Comparison of ENCODE assay signal across 8 cellular contexts in the genomic region with DNA sequence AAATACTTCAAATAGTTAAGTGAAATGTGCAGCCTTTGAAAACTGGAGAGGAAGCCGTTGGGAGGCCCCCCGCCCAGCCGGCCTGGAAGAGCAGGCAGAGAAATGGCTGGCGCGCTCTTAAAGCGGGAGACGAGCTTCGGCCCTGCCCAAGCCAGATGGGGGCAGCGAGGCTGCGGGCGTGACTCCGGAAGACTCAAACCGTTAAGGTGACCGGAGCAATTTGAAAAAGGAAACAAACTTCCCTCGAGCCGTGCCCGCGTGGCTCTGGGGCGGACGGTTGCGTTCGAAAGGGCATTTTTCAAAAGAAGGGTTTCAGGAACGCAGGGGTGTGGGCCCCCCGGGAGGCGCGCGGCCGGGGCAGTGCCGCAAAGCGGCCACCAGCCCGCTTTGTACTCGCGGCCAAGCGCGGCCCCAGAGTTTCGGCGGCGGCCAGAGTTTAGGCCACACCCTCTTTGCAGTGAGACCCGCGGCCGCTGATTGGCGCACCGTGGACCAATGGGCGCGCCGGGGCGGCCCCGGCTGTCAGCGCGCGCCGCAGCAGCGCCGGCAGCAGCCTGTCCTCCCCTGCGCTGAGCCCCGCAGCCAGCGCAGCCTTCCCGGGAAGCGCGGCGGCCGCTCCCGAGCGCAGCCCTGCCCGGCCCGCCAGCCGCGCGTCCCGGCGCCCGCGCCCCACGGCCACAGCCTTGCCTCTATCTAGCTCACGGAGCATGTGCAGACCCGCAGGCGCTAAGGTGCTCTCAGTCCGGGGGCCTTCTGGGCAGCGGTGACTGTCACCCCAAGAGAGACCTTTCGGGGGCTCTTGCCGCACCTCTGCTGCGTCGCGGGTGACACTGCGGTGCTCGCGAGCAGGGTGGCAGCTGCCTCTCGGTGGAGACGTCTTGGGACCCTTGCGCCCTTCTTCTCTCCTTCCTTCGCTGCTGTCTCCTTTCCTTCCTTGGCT. TPM values are rescaled to one million over a fixed set of nuclear protein-coding genes. Genes with fewer than 3 reads are reported as not detected.
DNase-seq lines count a peak whose midpoint lies in the region; ATAC-seq and TF ChIP-seq lines count a peak whose summit lies in the region.

NAV2 (plus strand) TSS at position 557 of the 940 bp plus-strand sequence. CDS start 859 bp downstream, outside the sequence.

- H3K36me3 ChIP-seq in gastrocnemius medialis: no peaks in the 10 kb centered on the region

- peak; percentile 79 to 89 for DNase-seq in NCI-H1930 (lab: John Stamatoyannopoulos, UW)
- DNase-seq in UCSD-AML1 (lab: John Stamatoyannopoulos, UW; ENCODE audit: unreplicated experiment): peak; percentile 82
- peak; percentile 58 for DNase-seq in brain pericyte (ENCODE audit: low read depth, low spot score)
- peak; percentile 88 to 92 for DNase-seq in gastrocnemius medialis
- no peak for DNase-seq in Kasumi-1 (lab: John Stamatoyannopoulos, UW)

- ATAC-seq in GM18511 (IDR thresholded peaks at IDR 0.05; ENCODE audit: unreplicated experiment) (peak; percentile 98), HG02970 (IDR thresholded peaks at IDR 0.05; ENCODE audit: low FRiP score, unreplicated experiment) (peak; percentile 99), gastrocnemius medialis (peak; percentile 91 to 92)

- H3K27ac ChIP-seq in gastrocnemius medialis: peak within 1 kb of the TSS; percentile 83 to 92 (median 90)

- peaks cover 12 to 25% of the 10 kb centered on the region in 2 donors for H3K4me1 ChIP-seq in gastrocnemius medialis

- H3K4me3 ChIP-seq in iPS-11a (ENCODE audit: low read depth, low read length) (peak within 1 kb of the TSS; percentile 44), gastrocnemius medialis (peak within 1 kb of the TSS; percentile 64 to 92 (median 76))

- intact Hi-C loops in gastrocnemius medialis (cut with DNase I; ENCODE audit: low total_unique reads): loop anchor here (5.0 to 10.0 kb wide), 3 partner anchors 35 to 1318 kb away; partner anchors contain the start of gene LDHA

- peaks cover 19 to 28% (median 22%) of the 10 kb centered on the region in 3 donors for H3K27me3 ChIP-seq in gastrocnemius medialis

- peak in 2 of 5 experiments; percentile 20 to 32 for TF ChIP-seq CTCF in gastrocnemius medialis (IDR thresholded peaks at IDR 0.05 in 4 of 5, conservative IDR thresholded peaks at IDR 0.05 in 1 of 5)

- no peaks in the 10 kb centered on the region for H3K9me3 ChIP-seq in gastrocnemius medialis

- TF ChIP-seq POLR2A in gastrocnemius medialis (IDR thresholded peaks at IDR 0.05): peak; percentile 92 to 98

- in situ Hi-C loops in gastrocnemius medialis (cut with MboI; ENCODE audit: low sequenced_read_pairs in 4 of 4): no loop called here

RNA-seq across cellular contexts. Expression of gene NAV2, which starts in this region (rescaled TPM):
- 1 to 10 TPM; 3.2 to 7.7 (median 5.5) TPM for total RNA-seq in gastrocnemius medialis

Comparison
In these comparisons a context has a peak if more than half of its experiments do, and no peak if none do; other contexts are left out.
1. DNase-seq: peak in NCI-H1930 (2 of 2), UCSD-AML1 (single experiment), brain pericyte (single experiment) and gastrocnemius medialis (2 of 2); none in Kasumi-1 (0 of 2).
2. Peak in every context shown above with its lines, with median percentiles within 50 percentile points of each other: ATAC-seq.